Comparison of ENCODE assay signal across 10 cellular contexts in genomic region chr9:99023831-99024230, GRCh38.
DNase-seq lines count a peak whose midpoint lies in the region; ATAC-seq and TF ChIP-seq lines count a peak whose summit lies in the region.
"Had no signal": no experiment of that assay in that cellular context is flagged by ENCODE, and none has a peak within 500 bp of the region (broad histone marks: within the 10 kb centered on the region; RNA-seq: fewer than 3 reads in every experiment).

No MANE protein-coding gene starts in this region.

- no peaks in the 10 kb centered on the region for H3K36me3 Mint-ChIP-seq in T-helper 17 cell (ENCODE audit: low read depth)
- H3K36me3 Mint-ChIP-seq: natural killer cell treated with Interleukin-12 subunit alpha and Interleukin-12 subunit beta and Interleukin-15 and Interleukin-18, amount 100 ng/mL, for 72 hours had no signal

- peaks cover 0 to 14% of the 10 kb centered on the region in 2 donors for H3K4me1 ChIP-seq in adrenal gland (replicated peaks in 1 of 2)
- H3K4me1 ChIP-seq in mesenchymal stem cell (ENCODE audit: control insufficient read depth, insufficient read depth, low read depth, low read length), result peaks cover 31% of the 10 kb centered on the region

- ATAC-seq in GM18909 (IDR thresholded peaks at IDR 0.05; ENCODE audit: poor library complexity, unreplicated experiment) (no peak), T-helper 17 cell (no peak), HG03442 (IDR thresholded peaks at IDR 0.05; ENCODE audit: unreplicated experiment) (no peak)
- ATAC-seq: natural killer cell treated with Interleukin-12 subunit alpha and Interleukin-12 subunit beta and Interleukin-15 and Interleukin-18, amount 100 ng/mL, for 72 hours had no signal

- H3K4me1 Mint-ChIP-seq in T-helper 17 cell, result peaks cover 19% of the 10 kb centered on the region

- H3K27ac ChIP-seq in adrenal gland (peak overlapping the region in 1 of 5 donors; percentile 36), mesenchymal stem cell (ENCODE audit: low read length, poor library complexity, severe bottlenecking) (no peak overlapping the region), RWPE1 (no peak overlapping the region)
- H3K27ac ChIP-seq: VCaP had no signal

- H3K9me3 ChIP-seq in adrenal gland (replicated peaks in 1 of 3) (no peaks in the 10 kb centered on the region), mesenchymal stem cell (ENCODE audit: control insufficient read depth, low read length) (no peaks in the 10 kb centered on the region), T-helper 17 cell (ENCODE audit: control insufficient read depth, low read length, poor library complexity, severe bottlenecking) (no peaks in the 10 kb centered on the region)

- H3K27me3 ChIP-seq in adrenal gland (no peaks in the 10 kb centered on the region), mesenchymal stem cell (ENCODE audit: control insufficient read depth in 1 of 2, insufficient read depth in 1 of 2, low read length in 2 of 2) (peaks cover 0 to 12% of the 10 kb centered on the region in 2 experiments)

- TF ChIP-seq POLR2A in adrenal gland (IDR thresholded peaks at IDR 0.05), result no peak

- no peak overlapping the region for H4K91ac ChIP-seq in mesenchymal stem cell (ENCODE audit: low read length)

- no peak overlapping the region for H3K14ac ChIP-seq in mesenchymal stem cell (ENCODE audit: low read length in 2 of 2)

- no peak overlapping the region for H3K18ac ChIP-seq in mesenchymal stem cell (ENCODE audit: low read depth in 1 of 2, low read length in 2 of 2)

- H2BK15ac ChIP-seq in mesenchymal stem cell (ENCODE audit: low read depth, poor library complexity, severe bottlenecking), result no peak overlapping the region

- H3K4me2 ChIP-seq in mesenchymal stem cell (ENCODE audit: low read length, poor library complexity, severe bottlenecking), result no peak overlapping the region

- no peak for TF ChIP-seq CTCF in adrenal gland (IDR thresholded peaks at IDR 0.05)
- TF ChIP-seq CTCF in RWPE1 (conservative IDR thresholded peaks at IDR 0.05; ENCODE audit: low read depth), result no peak

- no peak overlapping the region for H3K4me3 Mint-ChIP-seq in T-helper 17 cell
- H3K4me3 Mint-ChIP-seq: natural killer cell treated with Interleukin-12 subunit alpha and Interleukin-12 subunit beta and Interleukin-15 and Interleukin-18, amount 100 ng/mL, for 72 hours had no signal

- H2BK120ac ChIP-seq in mesenchymal stem cell (ENCODE audit: low read depth, low read length), result no peak overlapping the region

- H3K27ac Mint-ChIP-seq in T-helper 17 cell, result no peak overlapping the region

- CTCF ChIA-PET in RWPE1 (lab: Yijun Ruan, JAX), result interaction anchor here (0.7 kb wide), 1 partner anchor 116 kb away, joined by 6 read pairs; no protein-coding TSS in a partner anchor

- H3K79me1 ChIP-seq in mesenchymal stem cell (replicated peaks; ENCODE audit: low read length, poor library complexity, severe bottlenecking), result no peaks in the 10 kb centered on the region

- no peak overlapping the region for H2BK5ac ChIP-seq in mesenchymal stem cell (ENCODE audit: low read depth, low read length, poor library complexity, severe bottlenecking)

- no peak overlapping the region for H3K4ac ChIP-seq in mesenchymal stem cell (ENCODE audit: low read depth in 1 of 2, low read length in 2 of 2)

- DNase-seq in DMS79 treated with DMSO at 0.1 percent for 48 hours (lab: John Stamatoyannopoulos, UW), result peak; percentile 62
- DNase-seq in NCI-H1694 (lab: John Stamatoyannopoulos, UW), result peak; percentile 57
- peak in 4 of 7 donors; percentile 22 to 59 (median 36) for DNase-seq in adrenal gland
- peak; percentile 67 for DNase-seq in mesenchymal stem cell
- DNase-seq in T-helper 17 cell, result no peak
- DNase-seq in RWPE1 (ENCODE audit: low spot score), result no peak

- no peak overlapping the region for H4K8ac ChIP-seq in mesenchymal stem cell (ENCODE audit: low read length)

- WGBS in adrenal gland, 4 donors, result 69 to 92% (median 87%) methylated on average over 1 of the region's 1 CpG
- 91% methylated on average over 1 of the region's 1 CpG for WGBS in mesenchymal stem cell

- intact Hi-C loops in adrenal gland (cut with DNase I), result loop anchor here in 1 of 2 donors (10.0 kb wide), 1 partner anchor 59 kb away; no protein-coding TSS in a partner anchor

- H2BK12ac ChIP-seq in mesenchymal stem cell (ENCODE audit: low read length in 2 of 2), result no peak overlapping the region

- no peak overlapping the region for H2AFZ ChIP-seq in mesenchymal stem cell (ENCODE audit: low read depth, low read length)

- H3K36me3 ChIP-seq in adrenal gland (replicated peaks in 1 of 2) (peaks cover 0 to 47% of the 10 kb centered on the region in 2 donors), mesenchymal stem cell (ENCODE audit: control insufficient read depth in 1 of 2, insufficient read depth in 2 of 2, low read depth in 1 of 2, low read length in 2 of 2) (peaks cover 4 to 18% of the 10 kb centered on the region in 2 experiments)

- H2AK5ac ChIP-seq in mesenchymal stem cell (ENCODE audit: low read length, severe bottlenecking), result no peak overlapping the region

- H3K23ac ChIP-seq in mesenchymal stem cell (ENCODE audit: low read length in 2 of 2), result no peak overlapping the region

- no peak overlapping the region for H3K9ac ChIP-seq in mesenchymal stem cell (ENCODE audit: low read length)

- H3K27me3 Mint-ChIP-seq in T-helper 17 cell, result no peaks in the 10 kb centered on the region

- POLR2A ChIA-PET in RWPE1 (lab: Yijun Ruan, JAX; ENCODE audit: low non-redundant PET), result no interaction called here

- H3K4me3 ChIP-seq in adrenal gland (no peak overlapping the region), mesenchymal stem cell (ENCODE audit: insufficient read depth in 1 of 2, low read depth in 1 of 2, low read length in 2 of 2) (no peak overlapping the region)

Comparison
In these comparisons a context has a peak if more than half of its experiments do, and no peak if none do; other contexts are left out.
1. DNase-seq: peak in DMS79 treated with DMSO at 0.1 percent for 48 hours (single experiment), NCI-H1694 (single experiment), adrenal gland (4 of 7) and mesenchymal stem cell (single experiment); none in T-helper 17 cell (0 of 3) and RWPE1 (single experiment).